Comparison of ENCODE assay signal across 25 cellular contexts in genomic region chr5:145743396-145744061, GRCh38.
A peak's percentile ranks its signal among the peaks of the same experiment; 100 is the strongest.
DNase-seq lines count a peak whose midpoint lies in the region; ATAC-seq lines count a peak whose summit lies in the region.
"Had no signal": no experiment of that assay in that cellular context is flagged by ENCODE, and none has a peak within 500 bp of the region (broad histone marks: within the 10 kb centered on the region; RNA-seq: fewer than 3 reads in every experiment).

No MANE protein-coding gene starts in this region.

- H2BK120ac ChIP-seq in mesendoderm (ENCODE audit: low read depth, low read length): no peak overlapping the region

- no peak overlapping the region for H3K9ac ChIP-seq in mesendoderm (ENCODE audit: low read length)
- H3K9ac ChIP-seq: GM23248, parathyroid adenoma had no signal

- DNase-seq in activated CD4-positive, alpha-beta T cell treated with anti-CD3 and anti-CD28 coated beads, Interleukin-2, amount 10 ng/mL, durations not matched to agents 7 days and 5 days: peak; percentile 13
- DNase-seq in activated CD4-positive, alpha-beta T cell treated with anti-CD3 and anti-CD28 coated beads, Interleukin-2, amount 50 U/mL, for 48 hours: no peak
- peak; percentile 5 for DNase-seq in COLO668 (lab: John Stamatoyannopoulos, UW; ENCODE audit: unreplicated experiment)
- peak; percentile 15 for DNase-seq in SK-N-DZ (ENCODE audit: low spot score)
- peak; percentile 17 for DNase-seq in mesendoderm
- DNase-seq in substantia nigra (lab: John Stamatoyannopoulos, UW): no peak
- DNase-seq: ACHN; activated CD4-positive, alpha-beta T cell treated with anti-CD3 and anti-CD28 coated beads for 4 hours; activated T-cell treated with anti-CD3 and anti-CD28 coated beads, Interleukin-2, amount 50 U/mL, for 48 hours; brain microvascular endothelial cell; colonic mucosa; GM23248; mesenchymal stem cell; NCI-H1092 treated with DMSO at 0.1 percent for 48 hours; NCI-H2081; NCI-H510A treated with DMSO at 0.1 percent for 48 hours; stimulated activated CD4-positive, alpha-beta T cell treated with anti-CD3 and anti-CD28 coated beads, Interleukin-15, amount 100 ng/mL, for 24 hours; testis had no signal

- no peak overlapping the region for H2BK5ac ChIP-seq in mesendoderm (ENCODE audit: low read length)

- H4K5ac ChIP-seq in mesendoderm (ENCODE audit: low read length): no peak overlapping the region

- no peak overlapping the region for H3K4ac ChIP-seq in mesendoderm (ENCODE audit: low read depth, low read length)

- H3K23ac ChIP-seq in mesendoderm (ENCODE audit: low read length): no peak overlapping the region

- POLR2A ChIA-PET in activated CD4-positive, alpha-beta T cell treated with anti-CD3 and anti-CD28 coated beads, Interleukin-2, amount 10 ng/mL, durations not matched to agents 7 days and 5 days (lab: Charles Lee): no interaction called here

- no peak overlapping the region for H4K8ac ChIP-seq in mesendoderm (ENCODE audit: low read depth, low read length)

- no peaks in the 10 kb centered on the region for H3K27me3 ChIP-seq in mesendoderm (ENCODE audit: insufficient read depth, low read length, poor library complexity)
- H3K27me3 ChIP-seq: brain microvascular endothelial cell, colonic mucosa, testis had no signal

- no peak overlapping the region for H3K4me3 Mint-ChIP-seq in activated CD4-positive, alpha-beta T cell treated with anti-CD3 and anti-CD28 coated beads, Interleukin-2, amount 10 ng/mL, durations not matched to agents 7 days and 5 days
- H3K4me3 Mint-ChIP-seq: nephron had no signal

- no peaks in the 10 kb centered on the region for H3K79me1 ChIP-seq in mesendoderm (ENCODE audit: low read length)

- H3K4me1 Mint-ChIP-seq in activated CD4-positive, alpha-beta T cell treated with anti-CD3 and anti-CD28 coated beads, Interleukin-2, amount 10 ng/mL, durations not matched to agents 7 days and 5 days: no peaks in the 10 kb centered on the region
- H3K4me1 Mint-ChIP-seq: nephron had no signal

- no peak overlapping the region for H3K4me3 ChIP-seq in mesendoderm (ENCODE audit: low read length)
- H3K4me3 ChIP-seq: colonic mucosa, GM12878, GM23248, testis had no signal

- no peaks in the 10 kb centered on the region for H3K79me2 ChIP-seq in mesendoderm (ENCODE audit: control insufficient read depth, insufficient read depth, low read length)
- H3K79me2 ChIP-seq: parathyroid adenoma had no signal

- H3K4me2 ChIP-seq in mesendoderm (ENCODE audit: low read length): no peak overlapping the region

- no peak overlapping the region for H3K18ac ChIP-seq in mesendoderm (ENCODE audit: low read length)

- no peak overlapping the region for H3K56ac ChIP-seq in mesendoderm (ENCODE audit: low read length)

- H3K27me3 Mint-ChIP-seq in activated CD4-positive, alpha-beta T cell treated with anti-CD3 and anti-CD28 coated beads, Interleukin-2, amount 10 ng/mL, durations not matched to agents 7 days and 5 days: no peaks in the 10 kb centered on the region

- no CpG with 5 or more reads among the region's 14 CpGs for WGBS in mesendoderm (ENCODE audit: extremely low coverage, insufficient coverage, low lambda C conversion rate)

- no peak overlapping the region for H3K27ac Mint-ChIP-seq in activated CD4-positive, alpha-beta T cell treated with anti-CD3 and anti-CD28 coated beads, Interleukin-2, amount 10 ng/mL, durations not matched to agents 7 days and 5 days
- H3K27ac Mint-ChIP-seq: nephron had no signal

- no peak overlapping the region for H2BK15ac ChIP-seq in mesendoderm (replicated peaks; ENCODE audit: low read depth)

- CTCF ChIA-PET in activated CD4-positive, alpha-beta T cell treated with anti-CD3 and anti-CD28 coated beads, Interleukin-2, amount 10 ng/mL, durations not matched to agents 7 days and 5 days (lab: Charles Lee): no interaction called here

- no peaks in the 10 kb centered on the region for H3K4me1 ChIP-seq in mesendoderm (ENCODE audit: control insufficient read depth, low read depth, low read length)
- H3K4me1 ChIP-seq: colonic mucosa, parathyroid adenoma, testis had no signal

- no peak overlapping the region for H3K27ac ChIP-seq in mesendoderm (ENCODE audit: low read depth, low read length)
- no peak overlapping the region for H3K27ac ChIP-seq in substantia nigra (ENCODE audit: low read depth, low read length, poor library complexity, severe bottlenecking)
- H3K27ac ChIP-seq: brain microvascular endothelial cell, C4-2B, colonic mucosa, GM23248, parathyroid adenoma, testis had no signal

- H3K9me3 Mint-ChIP-seq in activated CD4-positive, alpha-beta T cell treated with anti-CD3 and anti-CD28 coated beads, Interleukin-2, amount 10 ng/mL, durations not matched to agents 7 days and 5 days: peaks cover 3% of the 10 kb centered on the region

- ATAC-seq in HG03378 (IDR thresholded peaks at IDR 0.05; ENCODE audit: unreplicated experiment) (no peak), GM21447 (IDR thresholded peaks at IDR 0.05; ENCODE audit: unreplicated experiment) (no peak)
- ATAC-seq: GM12878, sciatic nerve had no signal

- H2AK5ac ChIP-seq in mesendoderm (ENCODE audit: low read length): no peak overlapping the region

- no peaks in the 10 kb centered on the region for H3K36me3 ChIP-seq in mesendoderm (ENCODE audit: control insufficient read depth, insufficient read depth, low read length)
- H3K36me3 ChIP-seq: brain microvascular endothelial cell, colonic mucosa had no signal

- H3K36me3 Mint-ChIP-seq in activated CD4-positive, alpha-beta T cell treated with anti-CD3 and anti-CD28 coated beads, Interleukin-2, amount 10 ng/mL, durations not matched to agents 7 days and 5 days (ENCODE audit: low read depth): no peaks in the 10 kb centered on the region

Comparison
In these comparisons a context has a peak if more than half of its experiments do, and no peak if none do; other contexts are left out.
1. DNase-seq: peak in activated CD4-positive, alpha-beta T cell treated with anti-CD3 and anti-CD28 coated beads, Interleukin-2, amount 10 ng/mL, durations not matched to agents 7 days and 5 days (single experiment), COLO668 (single experiment), SK-N-DZ (single experiment) and mesendoderm (single experiment); none in activated CD4-positive, alpha-beta T cell treated with anti-CD3 and anti-CD28 coated beads, Interleukin-2, amount 50 U/mL, for 48 hours (0 of 2) and substantia nigra (0 of 49).